In the genomic region with DNA sequence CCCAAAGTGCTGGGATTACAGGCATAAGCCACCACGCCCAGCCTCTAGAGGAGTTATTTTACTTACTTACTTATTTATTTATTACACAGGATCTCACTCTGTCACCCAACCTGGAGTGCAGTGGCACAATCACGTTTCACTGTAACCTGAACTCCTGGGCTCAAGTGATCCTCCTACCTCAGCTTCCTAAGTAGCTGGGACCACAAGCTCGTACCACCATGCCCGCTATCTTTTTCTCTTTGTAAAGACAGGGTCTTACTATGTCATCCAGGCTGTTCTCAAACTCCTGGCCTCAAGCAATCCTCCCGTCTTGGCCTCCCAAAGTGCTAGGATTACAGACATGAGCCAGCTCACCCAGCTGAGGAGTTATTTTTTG, we compare ENCODE assay signal across 18 cellular contexts. TPM values are rescaled to one million over a fixed set of nuclear protein-coding genes. Genes with fewer than 3 reads are reported as not detected.
A peak's percentile ranks its signal among the peaks of the same experiment; 100 is the strongest.
DNase-seq lines count a peak whose midpoint lies in the region; ATAC-seq and TF ChIP-seq lines count a peak whose summit lies in the region.
"Had no signal": no experiment of that assay in that cellular context is flagged by ENCODE, and none has a peak within 500 bp of the region (broad histone marks: within the 10 kb centered on the region; RNA-seq: fewer than 3 reads in every experiment).

No MANE protein-coding gene starts in this region.

- H3K4me3 Mint-ChIP-seq in CD4-positive, alpha-beta T cell, result peak overlapping the region; percentile 88
- peak overlapping the region; percentile 82 for H3K4me3 Mint-ChIP-seq in activated CD4-positive, alpha-beta memory T cell treated with anti-CD3 and anti-CD28 coated beads for 36 hours
- H3K4me3 Mint-ChIP-seq: activated CD4-positive, alpha-beta T cell treated with anti-CD3 and anti-CD28 coated beads, Interleukin-2, amount 10 ng/mL, durations not matched to agents 24 days and 14 days had no signal

- TF ChIP-seq CTCF in CD4-positive, alpha-beta T cell (IDR thresholded peaks at IDR 0.05), result no peak

- peaks cover 14% of the 10 kb centered on the region for H3K4me1 Mint-ChIP-seq in CD4-positive, alpha-beta T cell (ENCODE audit: low read depth)
- H3K4me1 Mint-ChIP-seq in activated CD4-positive, alpha-beta memory T cell treated with anti-CD3 and anti-CD28 coated beads for 36 hours (ENCODE audit: low read depth), result peaks cover 11% of the 10 kb centered on the region

- DNase-seq in DMS153 (lab: John Stamatoyannopoulos, UW), result peak; percentile 45
- no peak for DNase-seq in DMS153 treated with DMSO at 0.1 percent for 48 hours (lab: John Stamatoyannopoulos, UW; ENCODE audit: unreplicated experiment)
- no peak for DNase-seq in CD4-positive, alpha-beta T cell
- no peak for DNase-seq in activated CD4-positive, alpha-beta memory T cell treated with anti-CD3 and anti-CD28 coated beads for 36 hours
- DNase-seq in GF-D8 (lab: John Stamatoyannopoulos, UW), result no peak
- DNase-seq: 8988T; activated CD4-positive, alpha-beta T cell treated with anti-CD3 and anti-CD28 coated beads, Interleukin-2, amount 10 ng/mL, durations not matched to agents 24 days and 14 days; activated T-cell treated with anti-CD3 and anti-CD28 coated beads, Interleukin-2, amount 50 U/mL, for 4 hours; colonic mucosa; foreskin melanocyte; left colon; NCI-H1048; NCI-H446; ovary; SJCRH30; T-helper 9 cell had no signal

- no peak overlapping the region for H3K27ac Mint-ChIP-seq in CD4-positive, alpha-beta T cell
- no peak overlapping the region for H3K27ac Mint-ChIP-seq in activated CD4-positive, alpha-beta memory T cell treated with anti-CD3 and anti-CD28 coated beads for 36 hours

- no peaks in the 10 kb centered on the region for H3K9me3 Mint-ChIP-seq in CD4-positive, alpha-beta T cell
- H3K9me3 Mint-ChIP-seq in activated CD4-positive, alpha-beta memory T cell treated with anti-CD3 and anti-CD28 coated beads for 36 hours, result no peaks in the 10 kb centered on the region
- H3K9me3 Mint-ChIP-seq: activated CD4-positive, alpha-beta T cell treated with anti-CD3 and anti-CD28 coated beads, Interleukin-2, amount 10 ng/mL, durations not matched to agents 24 days and 14 days; activated T-cell treated with anti-CD3 and anti-CD28 coated beads, Interleukin-2, amount 50 U/mL, for 4 hours had no signal

- no peak overlapping the region for H3K27ac ChIP-seq in CD4-positive, alpha-beta T cell (ENCODE audit: low read depth, low read length)
- H3K27ac ChIP-seq: colonic mucosa, ovary, SJCRH30, tibial nerve had no signal

- ATAC-seq in CD4-positive, alpha-beta T cell (ENCODE audit: poor library complexity), result no peak
- ATAC-seq in HG03571 (IDR thresholded peaks at IDR 0.05; ENCODE audit: unreplicated experiment), result no peak
- ATAC-seq: activated T-cell treated with anti-CD3 and anti-CD28 coated beads, Interleukin-2, amount 50 U/mL, for 4 hours; left colon had no signal

- H3K27me3 Mint-ChIP-seq in CD4-positive, alpha-beta T cell, result no peaks in the 10 kb centered on the region
- no peaks in the 10 kb centered on the region for H3K27me3 Mint-ChIP-seq in activated CD4-positive, alpha-beta memory T cell treated with anti-CD3 and anti-CD28 coated beads for 36 hours
- H3K27me3 Mint-ChIP-seq: activated CD4-positive, alpha-beta T cell treated with anti-CD3 and anti-CD28 coated beads, Interleukin-2, amount 10 ng/mL, durations not matched to agents 24 days and 14 days had no signal

- POLR2A ChIA-PET in CD4-positive, alpha-beta T cell (lab: Charles Lee), result no interaction called here
- POLR2A ChIA-PET in activated CD4-positive, alpha-beta memory T cell treated with anti-CD3 and anti-CD28 coated beads for 36 hours (lab: Charles Lee), result no interaction called here

- intact Hi-C loops in CD4-positive, alpha-beta T cell (cut with DNase I, micrococcal nuclease), result no loop called here
- intact Hi-C loops in activated CD4-positive, alpha-beta memory T cell treated with anti-CD3 and anti-CD28 coated beads for 36 hours (cut with micrococcal nuclease), result no loop called here

- no peaks in the 10 kb centered on the region for H3K27me3 ChIP-seq in CD4-positive, alpha-beta T cell (ENCODE audit: control insufficient read depth, insufficient read depth, low read length)
- H3K27me3 ChIP-seq: colonic mucosa, ovary, SJCRH30 had no signal

- H3K9me3 ChIP-seq in CD4-positive, alpha-beta T cell (ENCODE audit: control insufficient read depth, low read length), result no peaks in the 10 kb centered on the region
- H3K9me3 ChIP-seq: colonic mucosa, ovary, SJCRH30, tibial nerve had no signal

- CTCF ChIA-PET in CD4-positive, alpha-beta T cell (lab: Charles Lee), result no interaction called here
- CTCF ChIA-PET in activated CD4-positive, alpha-beta memory T cell treated with anti-CD3 and anti-CD28 coated beads for 36 hours (lab: Charles Lee), result no interaction called here

- H3K36me3 Mint-ChIP-seq in CD4-positive, alpha-beta T cell (ENCODE audit: low read depth), result no peaks in the 10 kb centered on the region
- H3K36me3 Mint-ChIP-seq in activated CD4-positive, alpha-beta memory T cell treated with anti-CD3 and anti-CD28 coated beads for 36 hours, result no peaks in the 10 kb centered on the region

RNA-seq across cellular contexts. Expression of a gene that starts 1.6 kb away (rescaled TPM):
- 1 to 10 TPM; 1.3 to 1.5 TPM for total RNA-seq in CD4-positive, alpha-beta T cell
- 10 to 100 TPM; 42.6 to 43.5 TPM for total RNA-seq in activated CD4-positive, alpha-beta memory T cell treated with anti-CD3 and anti-CD28 coated beads for 36 hours

RNA-seq across cellular contexts. Expression of a gene that starts 29.1 kb away (rescaled TPM):
- total RNA-seq in CD4-positive, alpha-beta T cell, result 10 to 100 TPM; 53.3 to 57.3 TPM
- total RNA-seq in activated CD4-positive, alpha-beta memory T cell treated with anti-CD3 and anti-CD28 coated beads for 36 hours, result 100 to 1,000 TPM; 137 to 139 TPM

RNA-seq across cellular contexts. Expression of a gene that starts 32.0 kb away (rescaled TPM):
- 1 to 10 TPM in 1 of 2 experiments, under 1 TPM in 1; 0.69 to 1.3 TPM for total RNA-seq in CD4-positive, alpha-beta T cell
- 1 to 10 TPM; 9.5 to 9.7 TPM for total RNA-seq in activated CD4-positive, alpha-beta memory T cell treated with anti-CD3 and anti-CD28 coated beads for 36 hours

RNA-seq across cellular contexts. Expression of a gene that starts 53.6 kb away (rescaled TPM):
- total RNA-seq in CD4-positive, alpha-beta T cell, result 10 to 100 TPM; 11.6 to 11.9 TPM
- 1 to 10 TPM; 4.4 to 4.7 TPM for total RNA-seq in activated CD4-positive, alpha-beta memory T cell treated with anti-CD3 and anti-CD28 coated beads for 36 hours

Comparison
In these comparisons a context has a peak if more than half of its experiments do, and no peak if none do; other contexts are left out.
1. RNA of a gene that starts 1.6 kb away (total RNA-seq): 42.6 to 43.5 TPM in activated CD4-positive, alpha-beta memory T cell treated with anti-CD3 and anti-CD28 coated beads for 36 hours; 1.3 to 1.5 TPM in CD4-positive, alpha-beta T cell; every median in the first group is over 10 times any median in the second.
2. RNA of a gene that starts 32.0 kb away (total RNA-seq): 9.5 to 9.7 TPM in activated CD4-positive, alpha-beta memory T cell treated with anti-CD3 and anti-CD28 coated beads for 36 hours; 0.69 to 1.3 TPM in CD4-positive, alpha-beta T cell; every median in the first group is over 4 times any median in the second.